ENCODE assay signal across 17 cellular contexts in genomic region chr3:184655597-184655996, GRCh38.
"Had no signal": no experiment of that assay in that cellular context is flagged by ENCODE, and none has a peak within 500 bp of the region (broad histone marks: within the 10 kb centered on the region; RNA-seq: fewer than 3 reads in every experiment).

No MANE protein-coding gene starts in this region.

- H3K27me3 ChIP-seq: dorsolateral prefrontal cortex, hepatocyte, right atrium auricular region, sigmoid colon, suprapubic skin, tibial artery had no signal

- H2AFZ ChIP-seq: hepatocyte had no signal

- H3K9me3 ChIP-seq: right atrium auricular region, sigmoid colon, suprapubic skin, tibial artery had no signal

- H3K4me3 ChIP-seq: dorsolateral prefrontal cortex, hepatocyte, right atrium auricular region, sigmoid colon, suprapubic skin, tibial artery had no signal

- H3K4me1 ChIP-seq: sigmoid colon had no signal

- DNase-seq: cortex of kidney; dorsolateral prefrontal cortex; effector CD8-positive, alpha-beta T cell; head of caudate nucleus; left colon; midbrain; nephron progenitor cell; sigmoid colon; stimulated activated CD4-positive, alpha-beta T cell treated with anti-CD3 and anti-CD28 coated beads, Interleukin-4, amount 100 ng/mL, for 1 hour; stimulated activated CD8-positive, alpha-beta memory T cell treated with anti-CD3 and anti-CD28 coated beads, Interleukin-4, amount 100 ng/mL, for 48 hours; stimulated activated naive CD8-positive, alpha-beta T cell treated with anti-CD3 and anti-CD28 coated beads, Interleukin-15, Interleukin-2, amounts not matched to agents 100 U/mL and 50 U/mL, for 24 hours; tibial artery had no signal

- H3K27ac Mint-ChIP-seq: nephron progenitor cell; stimulated activated effector memory CD8-positive, alpha-beta T cell treated with anti-CD3 and anti-CD28 coated beads, Interleukin-12 subunit alpha, Interleukin-12 subunit beta, amount 100 ng/mL, for 72 hours had no signal

- ATAC-seq: left colon; stimulated activated effector memory CD8-positive, alpha-beta T cell treated with anti-CD3 and anti-CD28 coated beads, Interleukin-12 subunit alpha, Interleukin-12 subunit beta, amount 100 ng/mL, for 72 hours; stimulated activated naive CD8-positive, alpha-beta T cell treated with anti-CD3 and anti-CD28 coated beads, Interleukin-15, Interleukin-2, amounts not matched to agents 100 U/mL and 50 U/mL, for 24 hours had no signal

- H3K79me2 ChIP-seq: hepatocyte had no signal

- H3K9me3 Mint-ChIP-seq: central memory CD8-positive, alpha-beta T cell; stimulated activated effector memory CD8-positive, alpha-beta T cell treated with anti-CD3 and anti-CD28 coated beads, Interleukin-12 subunit alpha, Interleukin-12 subunit beta, amount 100 ng/mL, for 72 hours had no signal

- H3K4me2 ChIP-seq: hepatocyte had no signal

- H3K36me3 ChIP-seq: right atrium auricular region, sigmoid colon, suprapubic skin, tibial artery had no signal

- H3K27ac ChIP-seq: dorsolateral prefrontal cortex, hepatocyte, right atrium auricular region, sigmoid colon, suprapubic skin, tibial artery had no signal

- H3K4me3 Mint-ChIP-seq: central memory CD8-positive, alpha-beta T cell; nephron progenitor cell; stimulated activated effector memory CD8-positive, alpha-beta T cell treated with anti-CD3 and anti-CD28 coated beads, Interleukin-12 subunit alpha, Interleukin-12 subunit beta, amount 100 ng/mL, for 72 hours had no signal

- H3K36me3 Mint-ChIP-seq: stimulated activated effector memory CD8-positive, alpha-beta T cell treated with anti-CD3 and anti-CD28 coated beads, Interleukin-12 subunit alpha, Interleukin-12 subunit beta, amount 100 ng/mL, for 72 hours had no signal
